In genomic region chr20:20562507-20562906, GRCh38 we compare ENCODE assay signal across 19 cellular contexts.
"Had no signal": no experiment of that assay in that cellular context is flagged by ENCODE, and none has a peak within 500 bp of the region (broad histone marks: within the 10 kb centered on the region; RNA-seq: fewer than 3 reads in every experiment).

No MANE protein-coding gene starts in this region.

- DNase-seq: activated CD4-positive, alpha-beta T cell treated with anti-CD3 and anti-CD28 coated beads, Interleukin-2, amount 50 U/mL, for 4 hours; activated naive CD4-positive, alpha-beta T cell treated with anti-CD3 and anti-CD28 coated beads for 36 hours; endodermal cell; gastrocnemius medialis; heart right ventricle; left cardiac atrium; lower lobe of right lung; nucleus accumbens; right cardiac atrium; stimulated activated CD4-positive, alpha-beta T cell treated with anti-CD3 and anti-CD28 coated beads, Interleukin-15, amount 100 ng/mL, for 24 hours; stimulated activated CD4-positive, alpha-beta T cell treated with anti-CD3 and anti-CD28 coated beads, Interleukin-4, amount 100 ng/mL, for 4 hours; stimulated activated CD8-positive, alpha-beta memory T cell treated with anti-CD3 and anti-CD28 coated beads, Interleukin-4, amount 100 ng/mL, for 48 hours; stimulated activated naive CD4-positive, alpha-beta T cell treated with Interleukin-2 at 50 U/mL for 16 hours; substantia nigra; trophoblast cell had no signal

- H3K36me3 ChIP-seq: prostate gland had no signal

- H3K4me1 ChIP-seq: gastrocnemius medialis, lower lobe of right lung, prostate gland had no signal

- H3K27ac ChIP-seq: gastrocnemius medialis, heart right ventricle, lower lobe of right lung, prostate gland, skin epidermis had no signal

- H3K27me3 ChIP-seq: gastrocnemius medialis, heart right ventricle had no signal

- ATAC-seq: activated CD4-positive, CD25-positive, alpha-beta regulatory T cell treated with anti-CD3 and anti-CD28 coated beads, Interleukin-2, amount 50 U/mL, for 24 hours; activated T-helper 17 cell treated with anti-CD3 and anti-CD28 coated beads, Interleukin-2, amount 50 U/mL, for 72 hours; gastrocnemius medialis; heart right ventricle; left cardiac atrium; lower lobe of right lung; right cardiac atrium had no signal

- H3K9me3 ChIP-seq: gastrocnemius medialis, heart right ventricle, lower lobe of right lung, prostate gland had no signal

- H3K4me3 ChIP-seq: gastrocnemius medialis, heart right ventricle, lower lobe of right lung, prostate gland, skin epidermis had no signal
